ENCODE assay signal across 16 cellular contexts in the genomic region with DNA sequence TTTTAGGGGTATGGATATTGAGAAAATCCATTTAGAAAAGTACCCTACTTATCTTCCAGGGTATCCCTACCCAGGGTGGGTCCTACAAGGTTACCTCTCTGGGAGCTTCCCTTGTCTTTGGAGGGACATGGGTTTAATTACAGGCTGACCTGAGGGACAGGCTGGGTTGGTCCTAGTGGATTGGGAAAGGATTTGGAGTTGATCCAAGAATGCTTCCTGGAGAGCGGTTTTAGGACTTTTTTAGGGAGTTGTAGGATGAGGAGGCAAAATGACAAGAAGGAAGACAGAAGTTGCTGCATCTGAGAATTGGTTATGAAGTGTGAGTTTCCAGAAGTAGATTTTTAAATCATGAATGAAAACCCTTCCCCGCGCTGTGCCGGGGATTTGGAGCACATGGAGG.
A peak's percentile ranks its signal among the peaks of the same experiment; 100 is the strongest.
DNase-seq lines count a peak whose midpoint lies in the region; ATAC-seq and TF ChIP-seq lines count a peak whose summit lies in the region.
"Had no signal": no experiment of that assay in that cellular context is flagged by ENCODE, and none has a peak within 500 bp of the region (broad histone marks: within the 10 kb centered on the region; RNA-seq: fewer than 3 reads in every experiment).

No MANE protein-coding gene starts in this region.

- intact Hi-C loops in CD4-positive, alpha-beta memory T cell (cut with micrococcal nuclease): no loop called here
- intact Hi-C loops in dendritic cell treated with granulocyte-macrophage colony-stimulating factor and Interleukin-4, amounts not matched to agents 40 ng/mL and 50 ng/mL, for 4 days (cut with micrococcal nuclease): no loop called here

- no peaks in the 10 kb centered on the region for H3K27me3 ChIP-seq in CD4-positive, alpha-beta memory T cell (ENCODE audit: insufficient read depth, low read length)
- H3K27me3 ChIP-seq in neural progenitor cell: no peaks in the 10 kb centered on the region

- no peaks in the 10 kb centered on the region for H3K27me3 Mint-ChIP-seq in CD4-positive, alpha-beta memory T cell
- H3K27me3 Mint-ChIP-seq in dendritic cell treated with granulocyte-macrophage colony-stimulating factor and Interleukin-4, amounts not matched to agents 40 ng/mL and 50 ng/mL, for 4 days: peaks cover 4% of the 10 kb centered on the region
- H3K27me3 Mint-ChIP-seq in neural progenitor cell (ENCODE audit: insufficient read depth, low read depth) (peaks cover 4% of the 10 kb centered on the region), WTC11 (ENCODE audit: low read depth) (no peaks in the 10 kb centered on the region)

- H3F3A ChIP-seq in neural progenitor cell (ENCODE audit: low read depth): no peaks in the 10 kb centered on the region

- no peaks in the 10 kb centered on the region for H3K9me3 ChIP-seq in CD4-positive, alpha-beta memory T cell (ENCODE audit: control insufficient read depth in 1 of 2, low read length in 2 of 2)
- no peaks in the 10 kb centered on the region for H3K9me3 ChIP-seq in neural progenitor cell (ENCODE audit: low read depth)
- H3K9me3 ChIP-seq: BE2C, Caco-2 had no signal

- H3K4me2 ChIP-seq in neural progenitor cell: no peak overlapping the region
- H3K4me2 ChIP-seq: KMS-11 had no signal

- no peak overlapping the region for H3K4me3 Mint-ChIP-seq in CD4-positive, alpha-beta memory T cell
- H3K4me3 Mint-ChIP-seq in dendritic cell treated with granulocyte-macrophage colony-stimulating factor and Interleukin-4, amounts not matched to agents 40 ng/mL and 50 ng/mL, for 4 days: no peak overlapping the region
- no peak overlapping the region for H3K4me3 Mint-ChIP-seq in neural progenitor cell
- H3K4me3 Mint-ChIP-seq in WTC11: no peak overlapping the region

- H3K4me3 ChIP-seq in CD4-positive, alpha-beta memory T cell (ENCODE audit: low read length in 2 of 2): no peak overlapping the region
- no peak overlapping the region for H3K4me3 ChIP-seq in neural progenitor cell
- H3K4me3 ChIP-seq: GM23248 had no signal

- in situ Hi-C loops in G401 (cut with HindIII; ENCODE audit: low sequenced_read_pairs): no loop called here

- ATAC-seq in HG02588 (IDR thresholded peaks at IDR 0.05; ENCODE audit: unreplicated experiment) (no peak), GM18511 (IDR thresholded peaks at IDR 0.05; ENCODE audit: unreplicated experiment) (no peak), WTC11 (no peak)

- CTCF ChIA-PET in CD4-positive, alpha-beta memory T cell (lab: Charles Lee; ENCODE audit: partially characterized antibody): interaction anchor here (1.3 to 9.1 kb wide), 5 partner anchors 19 to 149 kb away, joined by 3 to 133 read pairs (median 4); no protein-coding TSS in a partner anchor
- CTCF ChIA-PET in WTC11 (lab: Charles Lee): interaction anchor here (1.9 kb wide), 1 partner anchor 22 kb away, joined by 5 read pairs; no protein-coding TSS in a partner anchor

- peaks cover 7 to 28% (median 12%) of the 10 kb centered on the region in 4 donors for H3K4me1 Mint-ChIP-seq in CD4-positive, alpha-beta memory T cell
- peaks cover 66% of the 10 kb centered on the region for H3K4me1 Mint-ChIP-seq in dendritic cell treated with granulocyte-macrophage colony-stimulating factor and Interleukin-4, amounts not matched to agents 40 ng/mL and 50 ng/mL, for 4 days (ENCODE audit: low read depth)
- H3K4me1 Mint-ChIP-seq in neural progenitor cell (peaks cover 10% of the 10 kb centered on the region), WTC11 (peaks cover 18% of the 10 kb centered on the region)

- H3K36me3 Mint-ChIP-seq in CD4-positive, alpha-beta memory T cell: peaks cover 22 to 34% of the 10 kb centered on the region in 2 donors
- H3K36me3 Mint-ChIP-seq in dendritic cell treated with granulocyte-macrophage colony-stimulating factor and Interleukin-4, amounts not matched to agents 40 ng/mL and 50 ng/mL, for 4 days (ENCODE audit: low read depth): peaks cover 41% of the 10 kb centered on the region
- no peaks in the 10 kb centered on the region for H3K36me3 Mint-ChIP-seq in neural progenitor cell
- H3K36me3 Mint-ChIP-seq in WTC11: no peaks in the 10 kb centered on the region; the same call in 1 of the 2 replicates

- TF ChIP-seq CTCF in neural progenitor cell (IDR thresholded peaks at IDR 0.05) (no peak), WTC11 (IDR thresholded peaks at IDR 0.05) (no peak)

- peak overlapping the region; percentile 12 to 83 (median 48) for H3K27ac Mint-ChIP-seq in CD4-positive, alpha-beta memory T cell
- peak overlapping the region; percentile 7 for H3K27ac Mint-ChIP-seq in dendritic cell treated with granulocyte-macrophage colony-stimulating factor and Interleukin-4, amounts not matched to agents 40 ng/mL and 50 ng/mL, for 4 days
- H3K27ac Mint-ChIP-seq in neural progenitor cell: peak overlapping the region; percentile 6
- H3K27ac Mint-ChIP-seq in WTC11: no peak overlapping the region

- H3K79me2 ChIP-seq in neural progenitor cell (ENCODE audit: low read depth): no peaks in the 10 kb centered on the region

- H3K9me3 Mint-ChIP-seq in CD4-positive, alpha-beta memory T cell: no peaks in the 10 kb centered on the region
- H3K9me3 Mint-ChIP-seq in dendritic cell treated with granulocyte-macrophage colony-stimulating factor and Interleukin-4, amounts not matched to agents 40 ng/mL and 50 ng/mL, for 4 days: no peaks in the 10 kb centered on the region
- H3K9me3 Mint-ChIP-seq in neural progenitor cell (no peaks in the 10 kb centered on the region), WTC11 (no peaks in the 10 kb centered on the region)

- no peak overlapping the region for H3K9ac ChIP-seq in neural progenitor cell
- H3K9ac ChIP-seq: GM23248, KMS-11 had no signal

- DNase-seq in CD4-positive, alpha-beta memory T cell: no peak
- DNase-seq in G401 (ENCODE audit: low spot score) (peak; percentile 37), neural progenitor cell (ENCODE audit: low spot score) (no peak), WTC11 (ENCODE audit: low spot score) (no peak)
- DNase-seq: BE2C, Caco-2, GM23248, NCI-H1417, NCI-H1930, NCI-H2171, NCI-H446 treated with DMSO at 0.1 percent for 48 hours, SIG-M5 had no signal

- no peak overlapping the region for H2AFZ ChIP-seq in neural progenitor cell (replicated peaks)
- H2AFZ ChIP-seq: GM23248 had no signal

- peaks cover 12% of the 10 kb centered on the region for H3K36me3 ChIP-seq in CD4-positive, alpha-beta memory T cell (ENCODE audit: insufficient read depth, low read length)
- H3K36me3 ChIP-seq in neural progenitor cell: no peaks in the 10 kb centered on the region
- H3K36me3 ChIP-seq: BE2C had no signal

- H3K27ac ChIP-seq in CD4-positive, alpha-beta memory T cell (ENCODE audit: low read depth, low read length): no peak overlapping the region
- no peak overlapping the region for H3K27ac ChIP-seq in neural progenitor cell
- H3K27ac ChIP-seq: GM23248, KMS-11 had no signal

- H3K4me1 ChIP-seq in CD4-positive, alpha-beta memory T cell (ENCODE audit: insufficient read depth, low read length): no peaks in the 10 kb centered on the region
- H3K4me1 ChIP-seq in neural progenitor cell: no peaks in the 10 kb centered on the region
- H3K4me1 ChIP-seq: BE2C, Caco-2 had no signal

- POLR2A ChIA-PET in CD4-positive, alpha-beta memory T cell (lab: Charles Lee; ENCODE audit: partially characterized antibody): no interaction called here
- POLR2A ChIA-PET in WTC11 (lab: Charles Lee): no interaction called here

- H4K20me1 ChIP-seq in neural progenitor cell (ENCODE audit: low read depth): no peaks in the 10 kb centered on the region

TF ChIP-seq in WTC11, 78 proteins besides CTCF, POLR2A, EP300 and RAD21 (continues in another document):
- TF ChIP-seq GRHL2 (CRISPR knock-in tag; IDR thresholded peaks at IDR 0.05; ENCODE audit: insufficient replicate concordance, severe bottlenecking): no peak
- no peak for TF ChIP-seq ELF4 (CRISPR knock-in tag; IDR thresholded peaks at IDR 0.05; ENCODE audit: low read depth)
- TF ChIP-seq JUN (CRISPR knock-in tag; IDR thresholded peaks at IDR 0.05): no peak
- no peak for TF ChIP-seq GTF2I (CRISPR knock-in tag; conservative IDR thresholded peaks at IDR 0.05)
- no peak for TF ChIP-seq JAZF1 (CRISPR knock-in tag; IDR thresholded peaks at IDR 0.05)
- TF ChIP-seq, protein P1, sequence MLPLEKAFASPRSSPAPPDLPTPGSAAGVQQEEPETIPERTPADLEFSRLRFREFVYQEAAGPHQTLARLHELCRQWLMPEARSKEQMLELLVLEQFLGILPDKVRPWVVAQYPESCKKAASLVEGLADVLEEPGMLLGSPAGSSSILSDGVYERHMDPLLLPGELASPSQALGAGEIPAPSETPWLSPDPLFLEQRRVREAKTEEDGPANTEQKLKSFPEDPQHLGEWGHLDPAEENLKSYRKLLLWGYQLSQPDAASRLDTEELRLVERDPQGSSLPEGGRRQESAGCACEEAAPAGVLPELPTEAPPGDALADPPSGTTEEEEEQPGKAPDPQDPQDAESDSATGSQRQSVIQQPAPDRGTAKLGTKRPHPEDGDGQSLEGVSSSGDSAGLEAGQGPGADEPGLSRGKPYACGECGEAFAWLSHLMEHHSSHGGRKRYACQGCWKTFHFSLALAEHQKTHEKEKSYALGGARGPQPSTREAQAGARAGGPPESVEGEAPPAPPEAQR (CRISPR knock-in tag; IDR thresholded peaks at IDR 0.05): no peak
- TF ChIP-seq, protein P2, sequence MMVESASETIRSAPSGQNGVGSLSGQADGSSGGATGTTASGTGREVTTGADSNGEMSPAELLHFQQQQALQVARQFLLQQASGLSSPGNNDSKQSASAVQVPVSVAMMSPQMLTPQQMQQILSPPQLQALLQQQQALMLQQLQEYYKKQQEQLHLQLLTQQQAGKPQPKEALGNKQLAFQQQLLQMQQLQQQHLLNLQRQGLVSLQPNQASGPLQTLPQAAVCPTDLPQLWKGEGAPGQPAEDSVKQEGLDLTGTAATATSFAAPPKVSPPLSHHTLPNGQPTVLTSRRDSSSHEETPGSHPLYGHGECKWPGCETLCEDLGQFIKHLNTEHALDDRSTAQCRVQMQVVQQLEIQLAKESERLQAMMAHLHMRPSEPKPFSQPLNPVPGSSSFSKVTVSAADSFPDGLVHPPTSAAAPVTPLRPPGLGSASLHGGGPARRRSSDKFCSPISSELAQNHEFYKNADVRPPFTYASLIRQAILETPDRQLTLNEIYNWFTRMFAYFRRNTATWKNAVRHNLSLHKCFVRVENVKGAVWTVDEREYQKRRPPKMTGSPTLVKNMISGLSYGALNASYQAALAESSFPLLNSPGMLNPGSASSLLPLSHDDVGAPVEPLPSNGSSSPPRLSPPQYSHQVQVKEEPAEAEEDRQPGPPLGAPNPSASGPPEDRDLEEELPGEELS (CRISPR knock-in tag; IDR thresholded peaks at IDR 0.05): no peak
